ENCODE assay signal across 8 cellular contexts in the genomic region with DNA sequence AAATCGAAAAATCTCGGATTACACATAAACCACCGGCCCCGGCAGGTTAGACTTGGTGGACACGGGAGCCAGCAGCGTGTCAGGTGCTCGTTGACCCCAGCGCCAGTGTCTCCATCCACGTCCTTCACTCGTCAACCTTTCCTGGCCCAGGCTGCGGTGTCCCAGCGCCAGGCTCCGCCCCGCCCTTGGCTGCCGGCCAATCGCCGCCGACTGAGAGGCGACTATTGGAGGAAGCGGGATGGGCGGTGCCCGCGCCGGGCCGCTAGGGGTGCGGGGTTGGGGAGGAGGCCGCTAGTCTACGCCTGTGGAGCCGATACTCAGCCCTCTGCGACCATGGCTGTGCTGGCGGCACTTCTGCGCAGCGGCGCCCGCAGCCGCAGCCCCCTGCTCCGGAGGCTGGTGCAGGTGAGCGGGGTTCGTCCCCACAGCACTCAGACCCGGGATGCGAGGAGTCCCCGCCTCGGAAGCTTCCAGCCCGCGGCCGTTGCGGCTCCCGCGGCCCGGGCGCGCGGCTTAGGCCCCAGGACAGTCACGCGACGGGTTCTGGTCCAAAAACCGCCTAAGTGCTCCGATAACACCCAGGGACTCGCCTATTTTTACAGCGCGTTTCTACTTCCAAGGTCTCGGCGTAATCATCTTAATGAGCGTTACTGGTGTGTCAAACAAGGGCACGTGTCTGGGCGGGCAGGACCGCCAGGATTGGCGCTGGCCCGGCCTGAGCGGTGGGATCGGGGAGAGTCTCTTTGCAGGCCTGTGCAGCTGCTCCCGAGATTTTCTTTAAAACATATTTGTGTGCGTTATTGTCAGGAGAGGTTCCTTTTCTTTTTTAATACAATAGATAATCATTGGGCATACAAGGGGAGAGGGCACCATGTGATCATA. TPM values are rescaled to one million over a fixed set of nuclear protein-coding genes. Genes with fewer than 3 reads are reported as not detected.
DNase-seq lines count a peak whose midpoint lies in the region; ATAC-seq and TF ChIP-seq lines count a peak whose summit lies in the region.

A gene (plus strand): TSS at position 294 of the 882 bp plus-strand sequence. CDS start 40 bp downstream, at position 334.

- H3K9me3 ChIP-seq in NT2/D1 (ENCODE audit: insufficient read depth, low read length) (no peaks in the 10 kb centered on the region), endodermal cell (ENCODE audit: control insufficient read depth, low read length) (no peaks in the 10 kb centered on the region), mesodermal cell (ENCODE audit: control insufficient read depth, low read length) (no peaks in the 10 kb centered on the region)

- H3K27me3 ChIP-seq in NT2/D1 (ENCODE audit: insufficient read depth, insufficient read length) (peaks cover 12% of the 10 kb centered on the region), endodermal cell (ENCODE audit: control insufficient read depth, insufficient read depth, low read length, poor library complexity, severe bottlenecking) (no peaks in the 10 kb centered on the region)

- intact Hi-C loops in Calu3 (cut with micrococcal nuclease; ENCODE audit: unreplicated experiment): no loop called here

- DNase-seq in Calu3 (peak; percentile 96), HUDEP-2 (lab: John Stamatoyannopoulos, UW; ENCODE audit: unreplicated experiment in 76 of 76) (peak; percentile 62 to 98 (median 94)), NT2/D1 (ENCODE audit: low read depth, low spot score) (peak; percentile 80), endodermal cell (peak; percentile 99)
- DNase-seq in activated CD8-positive, alpha-beta memory T cell treated with anti-CD3 and anti-CD28 coated beads, Interleukin-2, amount 50 U/mL, for 1 hour (ENCODE audit: extremely low read depth): peak; percentile 79
- DNase-seq in stimulated activated CD8-positive, alpha-beta memory T cell treated with anti-CD3 and anti-CD28 coated beads, Interleukin-15, amount 100 ng/mL, for 48 hours (ENCODE audit: low read depth in 2 of 2): peak; percentile 93 to 94

- H3K36me3 ChIP-seq in NT2/D1 (ENCODE audit: insufficient read depth, insufficient read length, low read length) (no peaks in the 10 kb centered on the region), endodermal cell (ENCODE audit: control insufficient read depth, insufficient read depth, low read length) (no peaks in the 10 kb centered on the region), mesodermal cell (ENCODE audit: control insufficient read depth, insufficient read depth, low read length) (no peaks in the 10 kb centered on the region)

- H3K9me3 Mint-ChIP-seq in Calu3 (ENCODE audit: low read depth, unreplicated experiment): no peaks in the 10 kb centered on the region
- H3K9me3 Mint-ChIP-seq in endodermal cell: no peaks in the 10 kb centered on the region

- BruUV-seq in Calu3 (replicated peaks; lab: Mats Ljungman, UMichigan): no TSS peak

- H3K36me3 Mint-ChIP-seq in Calu3 (ENCODE audit: insufficient read depth, unreplicated experiment) (peaks cover 15% of the 10 kb centered on the region), endodermal cell (ENCODE audit: low read depth) (peaks cover 7% of the 10 kb centered on the region)

- WGBS in endodermal cell (ENCODE audit: insufficient coverage in 1 of 2, insufficient read length in 1 of 2), 2 experiments: 1 to 3% methylated on average over 16 to 71 of the region's 73 CpGs
- WGBS in mesodermal cell (ENCODE audit: insufficient coverage in 2 of 2), 2 experiments: 1 to 2% methylated on average over 61 to 67 of the region's 73 CpGs

- H3K4me1 ChIP-seq in NT2/D1 (ENCODE audit: insufficient read depth, insufficient read length): no peaks in the 10 kb centered on the region
- H3K4me1 ChIP-seq in endodermal cell (ENCODE audit: control insufficient read depth, insufficient read depth, low read length): no peaks in the 10 kb centered on the region
- H3K4me1 ChIP-seq in mesodermal cell (ENCODE audit: control insufficient read depth, insufficient read depth, low read length, poor library complexity, severe bottlenecking): no peaks in the 10 kb centered on the region

- H3K27ac ChIP-seq in endodermal cell (ENCODE audit: low read depth, low read length): peak within 1 kb of the TSS; percentile 30
- H3K27ac ChIP-seq in mesodermal cell (ENCODE audit: low read depth, low read length, severe bottlenecking): peak within 1 kb of the TSS; percentile 36

- H3K4me3 Mint-ChIP-seq in Calu3 (ENCODE audit: low read depth, unreplicated experiment): peak within 1 kb of the TSS; percentile 82
- H3K4me3 Mint-ChIP-seq in endodermal cell: peak within 1 kb of the TSS; percentile 64

- H3K4me3 ChIP-seq in NT2/D1 (ENCODE audit: insufficient read length, low read depth) (peak within 1 kb of the TSS; percentile 71), endodermal cell (ENCODE audit: low read length) (peak within 1 kb of the TSS; percentile 89), mesodermal cell (ENCODE audit: extremely low read depth, insufficient read depth, low read length, poor library complexity, severe bottlenecking) (peak within 1 kb of the TSS; percentile 76)

- TF ChIP-seq CTCF in Calu3 (IDR thresholded peaks at IDR 0.05; ENCODE audit: unreplicated experiment) (no peak), endodermal cell (conservative IDR thresholded peaks at IDR 0.05) (peak; percentile 66)

- H3K27ac Mint-ChIP-seq in Calu3 (ENCODE audit: unreplicated experiment) (peak within 1 kb of the TSS; percentile 38), endodermal cell (peak within 1 kb of the TSS; percentile 69)

- H3K9ac ChIP-seq in NT2/D1 (ENCODE audit: insufficient read length, low read depth) (peak within 1 kb of the TSS; percentile 90), endodermal cell (ENCODE audit: extremely low read depth, low read length, poor library complexity, severe bottlenecking) (peak within 1 kb of the TSS; percentile 59)

- CTCF ChIA-PET in Calu3 (lab: Charles Lee): no interaction called here

- H3K4me1 Mint-ChIP-seq in Calu3 (ENCODE audit: low read depth, unreplicated experiment) (peaks cover 19% of the 10 kb centered on the region), endodermal cell (peaks cover 5% of the 10 kb centered on the region)

- no peaks in the 10 kb centered on the region for H3K27me3 Mint-ChIP-seq in Calu3 (ENCODE audit: unreplicated experiment)
- H3K27me3 Mint-ChIP-seq in endodermal cell (ENCODE audit: insufficient read depth): peaks cover 5% of the 10 kb centered on the region

- peak; percentile 96 for ATAC-seq in GM21381 (IDR thresholded peaks at IDR 0.05; ENCODE audit: unreplicated experiment)

RNA-seq across cellular contexts. Expression of the gene that starts here (rescaled TPM):
- total RNA-seq in Calu3 (2022) (37.2 and 38.3 TPM in 2 replicates), endodermal cell (10 to 100 TPM; 15.8 to 18.8 TPM)
- 19.9 TPM for polyA plus RNA-seq in endodermal cell (2013, experiment 1 of 2)
- polyA plus RNA-seq in endodermal cell (2013, experiment 2 of 2): 20.2 TPM
- 27.8 TPM for polyA plus RNA-seq in mesodermal cell (2013, experiment 1 of 2)
- polyA plus RNA-seq in mesodermal cell (2013, experiment 2 of 2): 25.3 TPM

Comparison
In these comparisons a context has a peak if more than half of its experiments do, and no peak if none do; other contexts are left out.
1. Peak in every context shown above with its lines: DNase-seq, ATAC-seq, H3K4me3 ChIP-seq and H3K27ac ChIP-seq.